Comparison of ENCODE assay signal across 8 cellular contexts in genomic region chr12:69239286-69239921, GRCh38. TPM values are rescaled to one million over a fixed set of nuclear protein-coding genes. Genes with fewer than 3 reads are reported as not detected.
DNase-seq lines count a peak whose midpoint lies in the region; ATAC-seq, FAIRE-seq and TF ChIP-seq lines count a peak whose summit lies in the region.

Gene CPSF6 (plus strand): TSS chr12:69239569. CDS start chr12:69239647, 78 bp downstream.

- H3K4me2 ChIP-seq in keratinocyte (ENCODE audit: control insufficient read depth, extremely low read depth, insufficient read depth, low read depth, low read length): peak within 1 kb of the TSS; percentile 90

- ATAC-seq in HG03432 (IDR thresholded peaks at IDR 0.05; ENCODE audit: unreplicated experiment): peak; percentile 96

- peaks cover 5% of the 10 kb centered on the region for H3K9me1 ChIP-seq in keratinocyte (ENCODE audit: control insufficient read depth, extremely low read depth, insufficient read depth, low read length)

- DNase-seq in Ammon's horn (ENCODE audit: low spot score): peak; percentile 97
- DNase-seq in NCI-H460 (ENCODE audit: extremely low read depth, low read depth): peak; percentile 90
- peak; percentile 98 for DNase-seq in activated CD4-positive, CD25-positive, alpha-beta regulatory T cell treated with anti-CD3 and anti-CD28 coated beads, Interleukin-2, amount 50 U/mL, for 72 hours
- DNase-seq in cerebellar cortex (ENCODE audit: low spot score): peak; percentile 95
- peak; percentile 13 for DNase-seq in keratinocyte (ENCODE audit: low read depth, low spot score)
- peak; percentile 92 to 98 (median 93) for DNase-seq in stimulated activated CD4-positive, alpha-beta T cell treated with anti-CD3 and anti-CD28 coated beads, Interleukin-12 subunit alpha, Interleukin-12 subunit beta, amount 100 ng/mL, for 48 hours (ENCODE audit: low read depth in 2 of 3, low spot score in 1 of 3)

- dilution Hi-C loops in keratinocyte (cut with MboI; ENCODE audit: extremely low pct_ligation_motif_present, low sequenced_read_pairs): no loop called here

- peaks cover 23% of the 10 kb centered on the region for H3K4me1 ChIP-seq in keratinocyte (ENCODE audit: control insufficient read depth, extremely low read depth, insufficient read depth, low read length)

- H3K9ac ChIP-seq in keratinocyte (ENCODE audit: control insufficient read depth, extremely low read depth, insufficient read depth, low read length): peak within 1 kb of the TSS; percentile 93

- H2AFZ ChIP-seq in keratinocyte (ENCODE audit: control insufficient read depth, low read length): peak within 1 kb of the TSS; percentile 92

- H3K9me3 ChIP-seq in keratinocyte (ENCODE audit: control insufficient read depth, low read depth, low read length): no peaks in the 10 kb centered on the region

- FAIRE-seq in keratinocyte (lab: Jason Lieb, UNC): peak; percentile 20

- peaks cover 0 to 3% of the 10 kb centered on the region in 2 experiments for H3K36me3 ChIP-seq in keratinocyte (ENCODE audit: control insufficient read depth in 2 of 2, extremely low read depth in 1 of 2, insufficient read depth in 2 of 2, low read length in 2 of 2)

- no peaks in the 10 kb centered on the region for H3K27me3 ChIP-seq in keratinocyte (ENCODE audit: control insufficient read depth, extremely low read depth, insufficient read depth, low read length)

- H3K4me3 ChIP-seq in keratinocyte (ENCODE audit: control insufficient read depth in 2 of 3, extremely low read depth in 1 of 3, insufficient read depth in 2 of 3, low read depth in 1 of 3, low read length in 3 of 3): peak within 1 kb of the TSS; percentile 80 to 100 (median 92)

- peak within 1 kb of the TSS; percentile 86 for H3K27ac ChIP-seq in keratinocyte (ENCODE audit: control insufficient read depth, insufficient read depth, low read length)

- peak; percentile 93 for TF ChIP-seq POLR2A in GM19193 (IDR thresholded peaks at IDR 0.05; ENCODE audit: extremely low read depth, insufficient read depth, insufficient read length)

- peaks cover 12% of the 10 kb centered on the region for H4K20me1 ChIP-seq in keratinocyte (ENCODE audit: control insufficient read depth, extremely low read depth, insufficient read depth, low read length)

- H3K79me2 ChIP-seq in keratinocyte (ENCODE audit: control insufficient read depth, insufficient read depth, low read length): peaks cover 49% of the 10 kb centered on the region

- TF ChIP-seq CTCF in keratinocyte (optimal IDR thresholded peaks at IDR 0.05 in 1 of 3, IDR thresholded peaks at IDR 0.05 in 1 of 3, conservative IDR thresholded peaks at IDR 0.05 in 1 of 3; ENCODE audit: extremely low read depth in 1 of 3, insufficient read depth in 2 of 3, low read length in 3 of 3): no peak

RNA-seq across cellular contexts. Expression of gene CPSF6, which starts in this region (rescaled TPM):
- total RNA-seq in NCI-H460 (2014; rRNA removed; shearing (Covaris generic)): 58.7 and 91.7 TPM in 2 replicates
- 99.5 and 177 TPM in 2 replicates for polyA plus RNA-seq in NCI-H460 (2014; cell fraction: nucleus; rRNA removed)
- 34.4 to 59.5 TPM (median 45.0 TPM) in 3 replicates for polyA plus RNA-seq in keratinocyte
- polyA plus RNA-seq in keratinocyte (2011; ENCODE audit: low read depth): 44.5 TPM
- 30.2 and 33.1 TPM in 2 replicates for polyA plus RNA-seq in keratinocyte (2011; cell fraction: cytosol; rRNA removed)
- polyA plus RNA-seq in keratinocyte (2011; cell fraction: nucleus; rRNA removed): 42.8 and 48.0 TPM in 2 replicates
- polyA plus RNA-seq in keratinocyte (2012; ENCODE audit: low replicate concordance): 36.0 and 59.8 TPM in 2 replicates
- 32.5 to 42.5 TPM (median 35.6 TPM) in 3 replicates for polyA minus RNA-seq in keratinocyte
- polyA minus RNA-seq in keratinocyte (2011; cell fraction: cytosol; rRNA and poly(A)+ RNA removed): 22.3 TPM
- polyA minus RNA-seq in keratinocyte (2011; cell fraction: nucleus; rRNA and poly(A)+ RNA removed): 17.5 and 29.9 TPM in 2 replicates

Comparison
In these comparisons a context has a peak if more than half of its experiments do, and no peak if none do; other contexts are left out.
1. Peak in every context shown above with its lines: DNase-seq, ATAC-seq, H3K4me3 ChIP-seq and H3K27ac ChIP-seq.
2. DNase-seq: peak in every context shown above with its lines; median percentile 98 in activated CD4-positive, CD25-positive, alpha-beta regulatory T cell treated with anti-CD3 and anti-CD28 coated beads, Interleukin-2, amount 50 U/mL, for 72 hours; 97 in Ammon's horn; 95 in cerebellar cortex; 93 in stimulated activated CD4-positive, alpha-beta T cell treated with anti-CD3 and anti-CD28 coated beads, Interleukin-12 subunit alpha, Interleukin-12 subunit beta, amount 100 ng/mL, for 48 hours; 90 in NCI-H460; 13 in keratinocyte.